ENCODE assay signal across 3 cellular contexts in the genomic region with DNA sequence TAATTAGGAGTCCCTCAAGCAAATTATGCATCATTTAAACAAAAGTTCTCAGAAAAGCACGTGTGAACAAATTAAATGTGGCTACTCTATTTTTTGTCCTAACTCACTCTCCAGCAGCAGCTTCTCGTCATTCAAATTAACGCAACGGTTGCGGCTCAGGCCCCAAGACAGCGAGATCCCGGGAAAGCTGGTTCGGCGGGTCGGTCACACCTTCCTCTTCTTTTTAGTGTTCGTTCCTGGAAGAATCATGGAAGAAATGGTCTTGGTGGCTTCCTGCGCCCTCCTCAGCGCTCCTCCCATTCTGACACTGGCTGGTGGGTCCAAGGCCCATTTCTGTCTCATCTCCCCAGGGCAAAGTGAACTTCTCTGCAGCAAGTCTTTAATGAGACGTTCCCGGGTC.
"Had no signal": no experiment of that assay in that cellular context is flagged by ENCODE, and none has a peak within 500 bp of the region (broad histone marks: within the 10 kb centered on the region; RNA-seq: fewer than 3 reads in every experiment).

No MANE protein-coding gene starts in this region.

- H3K4me3 ChIP-seq: GM12878 had no signal

- DNase-seq: GDM1, GF-D8 had no signal

- ATAC-seq: GM12878 had no signal
